Comparison of ENCODE assay signal across 25 cellular contexts in the genomic region with DNA sequence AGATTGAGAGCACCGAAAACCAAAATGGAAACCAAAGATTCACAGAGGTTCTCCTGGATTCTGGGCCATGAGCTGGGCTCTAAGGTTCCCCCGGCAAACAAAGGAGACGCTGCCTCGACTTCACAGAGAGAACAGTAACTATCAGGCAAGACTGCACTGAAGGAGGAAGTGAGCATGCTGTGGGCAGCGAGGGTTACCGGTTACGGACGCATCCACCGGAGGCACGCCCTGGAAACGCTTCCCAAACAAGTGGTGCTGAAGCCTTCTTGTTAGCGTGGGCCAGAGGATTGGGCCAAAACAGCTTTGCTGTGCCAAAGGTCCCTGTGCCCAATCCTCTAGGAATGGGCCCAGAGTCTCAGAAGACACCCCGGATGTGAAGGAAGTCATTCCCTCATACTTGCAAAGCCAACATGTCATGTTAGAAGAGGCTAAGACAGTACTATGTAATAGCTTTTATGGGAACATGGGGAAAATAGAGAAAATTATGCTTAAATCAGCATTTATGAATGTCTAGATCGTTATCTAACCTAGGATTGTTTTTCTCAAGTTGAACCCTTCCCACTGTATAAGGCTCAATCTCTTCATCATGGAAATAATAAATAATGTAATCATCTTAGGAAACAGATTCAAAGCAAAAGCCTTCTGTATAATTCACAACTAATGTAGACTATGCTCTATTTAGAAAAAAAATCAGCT.
"Had no signal": no experiment of that assay in that cellular context is flagged by ENCODE, and none has a peak within 500 bp of the region (broad histone marks: within the 10 kb centered on the region; RNA-seq: fewer than 3 reads in every experiment).

No MANE protein-coding gene starts in this region.

- H3K27me3 ChIP-seq: cardiac muscle cell, hepatocyte, tibial artery had no signal

- H3K27ac ChIP-seq: cardiac muscle cell, hepatocyte, left ventricle myocardium inferior, parathyroid adenoma, tibial artery had no signal

- ATAC-seq: activated naive CD8-positive, alpha-beta T cell treated with anti-CD3 and anti-CD28 coated beads, Interleukin-2, amount 50 U/mL, for 24 hours; esophagus mucosa; sciatic nerve; stimulated activated effector memory CD8-positive, alpha-beta T cell treated with anti-CD3 and anti-CD28 coated beads, Interleukin-12 subunit alpha, Interleukin-12 subunit beta, amount 100 ng/mL, for 72 hours; stimulated activated naive CD8-positive, alpha-beta T cell treated with anti-CD3 and anti-CD28 coated beads, Interleukin-15, amount 100 ng/mL, for 72 hours; T-helper 17 cell had no signal

- H3K9ac ChIP-seq: parathyroid adenoma had no signal

- H3K36me3 Mint-ChIP-seq: activated CD4-positive, alpha-beta memory T cell treated with anti-CD3 and anti-CD28 coated beads for 36 hours; immature natural killer cell; memory B cell; stimulated activated effector memory CD8-positive, alpha-beta T cell treated with anti-CD3 and anti-CD28 coated beads, Interleukin-12 subunit alpha, Interleukin-12 subunit beta, amount 100 ng/mL, for 72 hours had no signal

- H3K9me3 Mint-ChIP-seq: activated CD4-positive, alpha-beta memory T cell treated with anti-CD3 and anti-CD28 coated beads for 36 hours; activated naive CD8-positive, alpha-beta T cell treated with anti-CD3 and anti-CD28 coated beads, Interleukin-2, amount 50 U/mL, for 24 hours; dendritic cell treated with granulocyte-macrophage colony-stimulating factor and Interleukin-4, amounts not matched to agents 40 ng/mL and 50 ng/mL, for 4 days; immature natural killer cell; memory B cell; nephron; stimulated activated effector memory CD8-positive, alpha-beta T cell treated with anti-CD3 and anti-CD28 coated beads, Interleukin-12 subunit alpha, Interleukin-12 subunit beta, amount 100 ng/mL, for 72 hours; stimulated activated naive CD8-positive, alpha-beta T cell treated with anti-CD3 and anti-CD28 coated beads, Interleukin-15, amount 100 ng/mL, for 72 hours had no signal

- H3K27ac Mint-ChIP-seq: activated CD4-positive, alpha-beta memory T cell treated with anti-CD3 and anti-CD28 coated beads for 36 hours; activated naive CD8-positive, alpha-beta T cell treated with anti-CD3 and anti-CD28 coated beads, Interleukin-2, amount 50 U/mL, for 24 hours; dendritic cell treated with granulocyte-macrophage colony-stimulating factor and Interleukin-4, amounts not matched to agents 40 ng/mL and 50 ng/mL, for 4 days; immature natural killer cell; memory B cell; nephron; stimulated activated effector memory CD8-positive, alpha-beta T cell treated with anti-CD3 and anti-CD28 coated beads, Interleukin-12 subunit alpha, Interleukin-12 subunit beta, amount 100 ng/mL, for 72 hours; stimulated activated naive CD8-positive, alpha-beta T cell treated with anti-CD3 and anti-CD28 coated beads, Interleukin-15, amount 100 ng/mL, for 72 hours; T-helper 17 cell had no signal

- H3K4me1 Mint-ChIP-seq: activated naive CD8-positive, alpha-beta T cell treated with anti-CD3 and anti-CD28 coated beads, Interleukin-2, amount 50 U/mL, for 24 hours; immature natural killer cell; memory B cell; nephron; stimulated activated effector memory CD8-positive, alpha-beta T cell treated with anti-CD3 and anti-CD28 coated beads, Interleukin-12 subunit alpha, Interleukin-12 subunit beta, amount 100 ng/mL, for 72 hours; stimulated activated naive CD8-positive, alpha-beta T cell treated with anti-CD3 and anti-CD28 coated beads, Interleukin-15, amount 100 ng/mL, for 72 hours; T-helper 17 cell had no signal

- H3K4me3 Mint-ChIP-seq: activated CD4-positive, alpha-beta memory T cell treated with anti-CD3 and anti-CD28 coated beads for 36 hours; activated naive CD8-positive, alpha-beta T cell treated with anti-CD3 and anti-CD28 coated beads, Interleukin-2, amount 50 U/mL, for 24 hours; dendritic cell treated with granulocyte-macrophage colony-stimulating factor and Interleukin-4, amounts not matched to agents 40 ng/mL and 50 ng/mL, for 4 days; immature natural killer cell; memory B cell; nephron; stimulated activated effector memory CD8-positive, alpha-beta T cell treated with anti-CD3 and anti-CD28 coated beads, Interleukin-12 subunit alpha, Interleukin-12 subunit beta, amount 100 ng/mL, for 72 hours; stimulated activated naive CD8-positive, alpha-beta T cell treated with anti-CD3 and anti-CD28 coated beads, Interleukin-15, amount 100 ng/mL, for 72 hours; T-helper 17 cell had no signal

- H3K36me3 ChIP-seq: cardiac muscle cell, left ventricle myocardium inferior, tibial artery had no signal

- H3K9me3 ChIP-seq: left ventricle myocardium inferior, tibial artery had no signal

- H3K4me1 ChIP-seq: parathyroid adenoma, tibial artery had no signal

- DNase-seq: activated CD4-positive, alpha-beta memory T cell treated with anti-CD3 and anti-CD28 coated beads for 36 hours; activated CD4-positive, alpha-beta T cell treated with anti-CD3 and anti-CD28 coated beads for 48 hours; activated gamma-delta T cell; activated naive CD4-positive, alpha-beta T cell treated with anti-CD3 and anti-CD28 coated beads, Interleukin-2, amount 50 U/mL, for 16 hours; activated naive CD8-positive, alpha-beta T cell treated with anti-CD3 and anti-CD28 coated beads, Interleukin-2, amount 50 U/mL, for 24 hours; activated T-cell treated with anti-CD3 and anti-CD28 coated beads for 4 hours; effector CD8-positive, alpha-beta T cell; glutamatergic neuron; immature natural killer cell; kidney glomerular epithelial cell; left ventricle myocardium inferior; small intestine; stimulated activated CD4-positive, alpha-beta T cell treated with anti-CD3 and anti-CD28 coated beads, Interleukin-2, amount 100 ng/mL, for 24 hours; stimulated activated naive CD8-positive, alpha-beta T cell treated with anti-CD3 and anti-CD28 coated beads, Interleukin-15, amount 100 ng/mL, for 72 hours; T-helper 17 cell; tibial artery had no signal

- H3K4me3 ChIP-seq: cardiac muscle cell, hepatocyte, left ventricle myocardium inferior, tibial artery had no signal

- H3K27me3 Mint-ChIP-seq: activated CD4-positive, alpha-beta memory T cell treated with anti-CD3 and anti-CD28 coated beads for 36 hours had no signal
